ENCODE assay signal across 23 cellular contexts in genomic region chr22:46629291-46629690, GRCh38. TPM values are rescaled to one million over a fixed set of nuclear protein-coding genes. Genes with fewer than 3 reads are reported as not detected.
DNase-seq lines count a peak whose midpoint lies in the region; ATAC-seq, FAIRE-seq and TF ChIP-seq lines count a peak whose summit lies in the region.
"Had no signal": no experiment of that assay in that cellular context is flagged by ENCODE, and none has a peak within 500 bp of the region (broad histone marks: within the 10 kb centered on the region; RNA-seq: fewer than 3 reads in every experiment).

No MANE protein-coding gene starts in this region.

- H3K36me3 ChIP-seq in right atrium auricular region (peaks cover 13% of the 10 kb centered on the region), kidney (ENCODE audit: control insufficient read depth in 1 of 2, insufficient read depth in 2 of 2, low read length in 2 of 2) (no peaks in the 10 kb centered on the region)
- H3K36me3 ChIP-seq: HAP-1 had no signal

- no peak overlapping the region for H3K9ac ChIP-seq in kidney (ENCODE audit: low read length in 2 of 2)

- FAIRE-seq in kidney (lab: Jason Lieb, UNC), result no peak
- FAIRE-seq: A549, D721Med, GM12878 had no signal

- intact Hi-C loops in right cardiac atrium (cut with DNase I), result no loop called here
- intact Hi-C loops in kidney (cut with DNase I), result no loop called here

- WGBS in right cardiac atrium, result 87% methylated on average over 16 of the region's 16 CpGs

- H3K27ac ChIP-seq in right cardiac atrium (ENCODE audit: low read length), result no peak overlapping the region
- H3K27ac ChIP-seq in right atrium auricular region, result no peak overlapping the region
- H3K27ac ChIP-seq in RWPE1, result peak overlapping the region; percentile 12; the same call in 1 of the 2 replicates
- H3K27ac ChIP-seq in kidney (ENCODE audit: low read depth in 2 of 2, low read length in 2 of 2), result no peak overlapping the region
- H3K27ac ChIP-seq: A549, C4-2B had no signal

- H3K9me3 ChIP-seq in right cardiac atrium (ENCODE audit: control insufficient read depth, low read length) (no peaks in the 10 kb centered on the region), right atrium auricular region (no peaks in the 10 kb centered on the region), kidney (ENCODE audit: control insufficient read depth in 1 of 2, low read length in 2 of 2) (no peaks in the 10 kb centered on the region)
- H3K9me3 ChIP-seq: A549, BE2C, HAP-1 had no signal

- TF ChIP-seq CTCF in right atrium auricular region (IDR thresholded peaks at IDR 0.05) (no peak), RWPE1 (conservative IDR thresholded peaks at IDR 0.05; ENCODE audit: low read depth) (no peak), kidney (IDR thresholded peaks at IDR 0.05; ENCODE audit: borderline replicate concordance, extremely low read depth, insufficient read depth) (no peak)

- DNase-seq in right cardiac atrium (peak in 2 of 3 donors; percentile 17 to 36), right atrium auricular region (ENCODE audit: low spot score) (no peak), RWPE1 (ENCODE audit: low spot score) (no peak), kidney (peak; percentile 41), superior temporal gyrus (ENCODE audit: extremely low spot score) (no peak), COR-L47 (lab: John Stamatoyannopoulos, UW) (no peak)
- DNase-seq: 8988T; ACHN; AML-193; BE2C; CD4-positive, CD25-positive, alpha-beta regulatory T cell; DMS 273 treated with DMSO at 0.1 percent for 48 hours; DMS79; EL; GDM1 had no signal

- H3K27me3 ChIP-seq in right cardiac atrium (ENCODE audit: control insufficient read depth, insufficient read depth), result no peaks in the 10 kb centered on the region
- H3K27me3 ChIP-seq in right atrium auricular region, result no peaks in the 10 kb centered on the region
- H3K27me3 ChIP-seq: BE2C had no signal

- ATAC-seq in right cardiac atrium (no peak), GM18520 (IDR thresholded peaks at IDR 0.05; ENCODE audit: unreplicated experiment) (no peak)
- ATAC-seq: A549; CD8-positive, alpha-beta T cell; GM12878; GM23338 had no signal

- POLR2A ChIA-PET in RWPE1 (lab: Yijun Ruan, JAX; ENCODE audit: low non-redundant PET), result no interaction called here

- H3K4me3 ChIP-seq in right cardiac atrium (ENCODE audit: low read length) (no peak overlapping the region), right atrium auricular region (no peak overlapping the region), kidney (ENCODE audit: low read length in 2 of 2) (no peak overlapping the region)
- H3K4me3 ChIP-seq: A549, GM12878, GM23338, HAP-1 had no signal

- CTCF ChIA-PET in RWPE1 (lab: Yijun Ruan, JAX), result no interaction called here

- H3K4me1 ChIP-seq in right cardiac atrium (ENCODE audit: control insufficient read depth, insufficient read depth, low read length) (no peaks in the 10 kb centered on the region), right atrium auricular region (peaks cover 0 to 41% of the 10 kb centered on the region in 2 donors), kidney (ENCODE audit: control insufficient read depth in 1 of 2, insufficient read depth in 1 of 2, low read depth in 1 of 2, low read length in 2 of 2) (peaks cover 0 to 2% of the 10 kb centered on the region in 2 donors)
- H3K4me1 ChIP-seq: BE2C, HAP-1 had no signal

RNA-seq across cellular contexts. Expression of gene GRAMD4, which starts 9.1 kb away (rescaled TPM):
- total RNA-seq in right cardiac atrium, result 100 to 1,000 TPM in 1 of 4 donors, 10 to 100 TPM in 3; 74.3 to 106 (median 88.5) TPM
- 31.6 TPM for polyA plus RNA-seq in right cardiac atrium
- total RNA-seq in right atrium auricular region, result 10 to 100 TPM; 29.1 to 31.6 TPM
- total RNA-seq in kidney, result 58.2 TPM
- polyA plus RNA-seq in kidney (ENCODE audit: insufficient read depth, low read depth, low replicate concordance), result 12.1 TPM

Comparison
In these comparisons a context has a peak if more than half of its experiments do, and no peak if none do; other contexts are left out.
1. DNase-seq: peak in right cardiac atrium (2 of 3) and kidney (single experiment); none in right atrium auricular region (single experiment), RWPE1 (single experiment), superior temporal gyrus (single experiment) and COR-L47 (single experiment).